ENCODE assay signal across 9 cellular contexts in genomic region chrX:148500428-148501120, GRCh38. TPM values are rescaled to one million over a fixed set of nuclear protein-coding genes. Genes with fewer than 3 reads are reported as not detected.
DNase-seq lines count a peak whose midpoint lies in the region; ATAC-seq and TF ChIP-seq lines count a peak whose summit lies in the region.
"Had no signal": no experiment of that assay in that cellular context is flagged by ENCODE, and none has a peak within 500 bp of the region (broad histone marks: within the 10 kb centered on the region; RNA-seq: fewer than 3 reads in every experiment).

AFF2 (plus strand) TSS chrX:148500617; CDS start chrX:148501098, 481 bp downstream.

- CTCF ChIA-PET in Calu3 (lab: Charles Lee) = interaction anchor here (0.7 kb wide), 1 partner anchor 176 kb away, joined by 3 read pairs; no protein-coding TSS in a partner anchor
- CTCF ChIA-PET in activated naive CD4-positive, alpha-beta T cell treated with anti-CD3 and anti-CD28 coated beads, Interleukin-2, amount 10 ng/mL, durations not matched to agents 7 days and 5 days (lab: Charles Lee) = interaction anchor here (1.1 kb wide), 1 partner anchor 228 kb away, joined by 4 read pairs; no protein-coding TSS in a partner anchor

- H3K36me3 Mint-ChIP-seq in Calu3 (ENCODE audit: insufficient read depth, unreplicated experiment) = no peaks in the 10 kb centered on the region
- no peaks in the 10 kb centered on the region for H3K36me3 Mint-ChIP-seq in activated naive CD4-positive, alpha-beta T cell treated with anti-CD3 and anti-CD28 coated beads, Interleukin-2, amount 10 ng/mL, durations not matched to agents 7 days and 5 days

- H3K9me3 Mint-ChIP-seq in Calu3 (ENCODE audit: low read depth, unreplicated experiment) = no peaks in the 10 kb centered on the region
- H3K9me3 Mint-ChIP-seq in activated naive CD4-positive, alpha-beta T cell treated with anti-CD3 and anti-CD28 coated beads, Interleukin-2, amount 10 ng/mL, durations not matched to agents 7 days and 5 days = no peaks in the 10 kb centered on the region

- H3K4me1 Mint-ChIP-seq in Calu3 (ENCODE audit: low read depth, unreplicated experiment) = no peaks in the 10 kb centered on the region
- peaks cover 20% of the 10 kb centered on the region for H3K4me1 Mint-ChIP-seq in activated naive CD4-positive, alpha-beta T cell treated with anti-CD3 and anti-CD28 coated beads, Interleukin-2, amount 10 ng/mL, durations not matched to agents 7 days and 5 days

- H3K9me3 ChIP-seq in OCI-LY3 (ENCODE audit: insufficient read depth, low read length) = no peaks in the 10 kb centered on the region

- H3K27me3 ChIP-seq in OCI-LY3 (ENCODE audit: low read depth, low read length) = peaks cover 18% of the 10 kb centered on the region

- H4K20me1 ChIP-seq in OCI-LY3 (ENCODE audit: insufficient read depth, low read length) = no peaks in the 10 kb centered on the region

- peak within 1 kb of the TSS; percentile 62 for H3K4me3 Mint-ChIP-seq in Calu3 (ENCODE audit: low read depth, unreplicated experiment)
- peak within 1 kb of the TSS; percentile 75 for H3K4me3 Mint-ChIP-seq in activated naive CD4-positive, alpha-beta T cell treated with anti-CD3 and anti-CD28 coated beads, Interleukin-2, amount 10 ng/mL, durations not matched to agents 7 days and 5 days

- no peaks in the 10 kb centered on the region for H3K79me2 ChIP-seq in OCI-LY3 (ENCODE audit: low read length)

- peaks cover 8% of the 10 kb centered on the region; the same call in 1 of the 2 replicates for H3K4me1 ChIP-seq in OCI-LY3 (ENCODE audit: low read length)

- ATAC-seq in HG02588 (IDR thresholded peaks at IDR 0.05; ENCODE audit: unreplicated experiment) = peak; percentile 47
- ATAC-seq in left ventricle myocardium superior = peak; percentile 50
- ATAC-seq in sciatic nerve = peak; percentile 66
- ATAC-seq in HG03095 (IDR thresholded peaks at IDR 0.05; ENCODE audit: unreplicated experiment) = no peak
- ATAC-seq: K562 had no signal

- peak within 1 kb of the TSS; percentile 97 for H3K4me3 ChIP-seq in OCI-LY3 (ENCODE audit: low read length)
- H3K4me3 ChIP-seq: K562 had no signal

- DNase-seq in Calu3 (peak; percentile 18), left ventricle myocardium superior (peak; percentile 44), sciatic nerve (ENCODE audit: low spot score) (peak; percentile 61), GDM1 (lab: John Stamatoyannopoulos, UW) (no peak)
- peak; percentile 60 for DNase-seq in activated naive CD4-positive, alpha-beta T cell treated with anti-CD3 and anti-CD28 coated beads, Interleukin-2, amount 10 ng/mL, durations not matched to agents 7 days and 5 days

- H3K36me3 ChIP-seq in OCI-LY3 (replicated peaks; ENCODE audit: low read depth, low read length) = no peaks in the 10 kb centered on the region

- peaks cover 31% of the 10 kb centered on the region for H3K27me3 Mint-ChIP-seq in Calu3 (ENCODE audit: unreplicated experiment)
- H3K27me3 Mint-ChIP-seq in activated naive CD4-positive, alpha-beta T cell treated with anti-CD3 and anti-CD28 coated beads, Interleukin-2, amount 10 ng/mL, durations not matched to agents 7 days and 5 days = peaks cover 22% of the 10 kb centered on the region

- TF ChIP-seq CTCF in Calu3 (IDR thresholded peaks at IDR 0.05; ENCODE audit: unreplicated experiment) = no peak
- TF ChIP-seq CTCF in OCI-LY3 (IDR thresholded peaks at IDR 0.05; ENCODE audit: low read depth, low read length) = no peak

- no peak within 1 kb of the TSS for H3K27ac Mint-ChIP-seq in Calu3 (ENCODE audit: unreplicated experiment)
- no peak within 1 kb of the TSS for H3K27ac Mint-ChIP-seq in activated naive CD4-positive, alpha-beta T cell treated with anti-CD3 and anti-CD28 coated beads, Interleukin-2, amount 10 ng/mL, durations not matched to agents 7 days and 5 days

- H2AFZ ChIP-seq in OCI-LY3 (ENCODE audit: low read depth, low read length) = peak within 1 kb of the TSS; percentile 94

- H3K4me2 ChIP-seq in OCI-LY3 (ENCODE audit: low read length) = peak within 1 kb of the TSS; percentile 79

- intact Hi-C loops in Calu3 (cut with micrococcal nuclease; ENCODE audit: unreplicated experiment) (no loop called here), left ventricle myocardium superior (cut with micrococcal nuclease) (no loop called here), sciatic nerve (cut with DNase I) (no loop called here)

- H3K9ac ChIP-seq in OCI-LY3 (ENCODE audit: low read length) = peak within 1 kb of the TSS; percentile 65

- 0 out of 2 replicates have a peak within 1 kb of the TSS, but pooled peaks have one; percentile 8 for H3K27ac ChIP-seq in OCI-LY3 (ENCODE audit: low read length)

- no TSS peak for BruUV-seq in Calu3 (replicated peaks; lab: Mats Ljungman, UMichigan)

RNA-seq across cellular contexts. Expression of gene AFF2, which starts in this region (rescaled TPM):
- total RNA-seq in Calu3 (2022) (0.17 and 0.27 TPM in 2 replicates), left ventricle myocardium superior (0.30 TPM), sciatic nerve (7.6 TPM)

Comparison
In these comparisons a context has a peak if more than half of its experiments do, and no peak if none do; other contexts are left out.
1. Peak in DNase-seq in Calu3; RNA of the gene not detected or under 1 TPM.
2. Peak in DNase-seq and ATAC-seq in left ventricle myocardium superior; RNA of the gene not detected or under 1 TPM.